ENCODE assay signal across 1 cellular context in genomic region chr9:34717996-34718614, GRCh38.
TF ChIP-seq lines count a peak whose summit lies in the region.

No MANE protein-coding gene starts in this region.

TF ChIP-seq in HepG2, 621 proteins besides CTCF, POLR2A, EP300 and RAD21:
- TF ChIP-seq SKI (IDR thresholded peaks at IDR 0.05; ENCODE audit: partially characterized antibody): peak; percentile 30
- 0 out of 2 replicates have a peak, but pooled peaks have one; percentile 2 for TF ChIP-seq CEBPB (IDR thresholded peaks at IDR 0.05; ENCODE audit: borderline replicate concordance, low read depth, low read length)
- peak; percentile 99 for TF ChIP-seq RELA (CRISPR knock-in tag; IDR thresholded peaks at IDR 0.05)
- TF ChIP-seq ZNF562 (CRISPR knock-in tag; IDR thresholded peaks at IDR 0.05; ENCODE audit: borderline replicate concordance): no peak
